In genomic region chr12:58296818-58297217, GRCh38 we compare ENCODE assay signal across 24 cellular contexts.
"Had no signal": no experiment of that assay in that cellular context is flagged by ENCODE, and none has a peak within 500 bp of the region (broad histone marks: within the 10 kb centered on the region; RNA-seq: fewer than 3 reads in every experiment).

No MANE protein-coding gene starts in this region.

- DNase-seq: activated CD4-positive, alpha-beta T cell treated with anti-CD3 and anti-CD28 coated beads, Interleukin-2, amount 10 ng/mL, durations not matched to agents 24 days and 14 days; activated CD4-positive, alpha-beta T cell treated with anti-CD3 and anti-CD28 coated beads, Interleukin-2, amount 50 U/mL, for 4 hours; activated CD8-positive, alpha-beta T cell treated with anti-CD3 and anti-CD28 coated beads for 36 hours; activated effector memory CD4-positive, alpha-beta T cell treated with anti-CD3 and anti-CD28 coated beads, Interleukin-2, amount 50 U/mL, for 16 hours; activated naive CD4-positive, alpha-beta T cell; activated naive CD8-positive, alpha-beta T cell treated with anti-CD3 and anti-CD28 coated beads, Interleukin-2, amount 10 ng/mL, durations not matched to agents 7 days and 5 days; activated T-cell treated with anti-CD3 and anti-CD28 coated beads, Interleukin-2, amount 50 U/mL, for 1 hour; activated T-cell treated with anti-CD3 and anti-CD28 coated beads, Interleukin-2, amount 50 U/mL, for 72 hours; brain microvascular endothelial cell; central memory CD4-positive, alpha-beta T cell; KG1; MM.1S; MV-4-11; NCI-H1092; NCI-H1436 treated with DMSO at 0.1 percent for 48 hours; NCI-H1694 treated with DMSO at 0.1 percent for 48 hours; NCI-H2029; NCI-H345; NCI-H524 treated with DMSO at 0.1 percent for 48 hours; SHP77 treated with DMSO at 0.1 percent for 48 hours; SK-N-SH had no signal

- H3K4me3 ChIP-seq: SJSA1 had no signal

- ATAC-seq: activated CD8-positive, alpha-beta T cell treated with anti-CD3 and anti-CD28 coated beads for 36 hours; activated T-cell treated with anti-CD3 and anti-CD28 coated beads, Interleukin-2, amount 50 U/mL, for 72 hours; activated T-helper 17 cell treated with anti-CD3 and anti-CD28 coated beads, Interleukin-2, amount 50 U/mL, for 72 hours; Panc1 had no signal

- H3K9me3 ChIP-seq: SJSA1, SK-N-SH had no signal

- H3K27me3 ChIP-seq: brain microvascular endothelial cell, SJSA1 had no signal

- H3K27ac ChIP-seq: brain microvascular endothelial cell, SJSA1 had no signal

- H3K36me3 ChIP-seq: brain microvascular endothelial cell, SJSA1 had no signal
